1 cellular context compared by ENCODE assay signal in the genomic region with DNA sequence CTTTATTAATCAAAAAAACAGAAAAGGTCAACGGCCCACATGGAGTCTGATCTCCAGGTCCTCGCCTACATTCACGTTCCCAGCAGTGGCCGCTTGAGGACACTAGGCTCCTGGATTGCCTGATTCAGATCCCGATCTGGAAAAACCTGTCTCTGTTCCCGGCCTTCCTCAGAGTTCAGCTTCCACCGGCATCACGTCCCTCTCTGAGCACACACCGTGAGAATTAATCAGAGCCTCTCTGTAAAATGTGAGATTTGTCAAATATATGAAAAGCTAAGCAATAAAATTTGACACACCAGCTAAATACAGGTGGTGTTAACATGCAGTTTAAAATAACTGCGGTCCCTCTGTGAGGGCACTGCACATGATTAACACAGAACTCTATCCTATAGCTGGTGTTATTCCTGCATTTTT.
TF ChIP-seq lines count a peak whose summit lies in the region.

No MANE protein-coding gene starts in this region.

TF ChIP-seq in HepG2, 621 proteins besides CTCF, POLR2A, EP300 and RAD21 (continued from another document and continues in another):
- TF ChIP-seq, protein P1, sequence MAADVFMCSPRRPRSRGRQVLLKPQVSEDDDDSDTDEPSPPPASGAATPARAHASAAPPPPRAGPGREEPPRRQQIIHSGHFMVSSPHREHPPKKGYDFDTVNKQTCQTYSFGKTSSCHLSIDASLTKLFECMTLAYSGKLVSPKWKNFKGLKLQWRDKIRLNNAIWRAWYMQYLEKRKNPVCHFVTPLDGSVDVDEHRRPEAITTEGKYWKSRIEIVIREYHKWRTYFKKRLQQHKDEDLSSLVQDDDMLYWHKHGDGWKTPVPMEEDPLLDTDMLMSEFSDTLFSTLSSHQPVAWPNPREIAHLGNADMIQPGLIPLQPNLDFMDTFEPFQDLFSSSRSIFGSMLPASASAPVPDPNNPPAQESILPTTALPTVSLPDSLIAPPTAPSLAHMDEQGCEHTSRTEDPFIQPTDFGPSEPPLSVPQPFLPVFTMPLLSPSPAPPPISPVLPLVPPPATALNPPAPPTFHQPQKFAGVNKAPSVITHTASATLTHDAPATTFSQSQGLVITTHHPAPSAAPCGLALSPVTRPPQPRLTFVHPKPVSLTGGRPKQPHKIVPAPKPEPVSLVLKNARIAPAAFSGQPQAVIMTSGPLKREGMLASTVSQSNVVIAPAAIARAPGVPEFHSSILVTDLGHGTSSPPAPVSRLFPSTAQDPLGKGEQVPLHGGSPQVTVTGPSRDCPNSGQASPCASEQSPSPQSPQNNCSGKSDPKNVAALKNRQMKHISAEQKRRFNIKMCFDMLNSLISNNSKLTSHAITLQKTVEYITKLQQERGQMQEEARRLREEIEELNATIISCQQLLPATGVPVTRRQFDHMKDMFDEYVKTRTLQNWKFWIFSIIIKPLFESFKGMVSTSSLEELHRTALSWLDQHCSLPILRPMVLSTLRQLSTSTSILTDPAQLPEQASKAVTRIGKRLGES (CRISPR knock-in tag; IDR thresholded peaks at IDR 0.05; ENCODE audit: borderline replicate concordance): no peak
- TF ChIP-seq, protein P2, sequence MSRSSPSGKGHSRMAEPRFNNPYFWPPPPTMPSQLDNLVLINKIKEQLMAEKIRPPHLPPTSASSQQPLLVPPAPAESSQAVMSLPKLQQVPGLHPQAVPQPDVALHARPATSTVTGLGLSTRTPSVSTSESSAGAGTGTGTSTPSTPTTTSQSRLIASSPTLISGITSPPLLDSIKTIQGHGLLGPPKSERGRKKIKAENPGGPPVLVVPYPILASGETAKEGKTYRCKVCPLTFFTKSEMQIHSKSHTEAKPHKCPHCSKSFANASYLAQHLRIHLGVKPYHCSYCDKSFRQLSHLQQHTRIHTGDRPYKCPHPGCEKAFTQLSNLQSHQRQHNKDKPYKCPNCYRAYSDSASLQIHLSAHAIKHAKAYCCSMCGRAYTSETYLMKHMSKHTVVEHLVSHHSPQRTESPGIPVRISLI (CRISPR knock-in tag; IDR thresholded peaks at IDR 0.05; ENCODE audit: borderline replicate concordance): no peak
- TF ChIP-seq, protein P3, sequence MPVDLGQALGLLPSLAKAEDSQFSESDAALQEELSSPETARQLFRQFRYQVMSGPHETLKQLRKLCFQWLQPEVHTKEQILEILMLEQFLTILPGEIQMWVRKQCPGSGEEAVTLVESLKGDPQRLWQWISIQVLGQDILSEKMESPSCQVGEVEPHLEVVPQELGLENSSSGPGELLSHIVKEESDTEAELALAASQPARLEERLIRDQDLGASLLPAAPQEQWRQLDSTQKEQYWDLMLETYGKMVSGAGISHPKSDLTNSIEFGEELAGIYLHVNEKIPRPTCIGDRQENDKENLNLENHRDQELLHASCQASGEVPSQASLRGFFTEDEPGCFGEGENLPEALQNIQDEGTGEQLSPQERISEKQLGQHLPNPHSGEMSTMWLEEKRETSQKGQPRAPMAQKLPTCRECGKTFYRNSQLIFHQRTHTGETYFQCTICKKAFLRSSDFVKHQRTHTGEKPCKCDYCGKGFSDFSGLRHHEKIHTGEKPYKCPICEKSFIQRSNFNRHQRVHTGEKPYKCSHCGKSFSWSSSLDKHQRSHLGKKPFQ (CRISPR knock-in tag; IDR thresholded peaks at IDR 0.05; ENCODE audit: insufficient replicate concordance): no peak
- TF ChIP-seq, protein P4, sequence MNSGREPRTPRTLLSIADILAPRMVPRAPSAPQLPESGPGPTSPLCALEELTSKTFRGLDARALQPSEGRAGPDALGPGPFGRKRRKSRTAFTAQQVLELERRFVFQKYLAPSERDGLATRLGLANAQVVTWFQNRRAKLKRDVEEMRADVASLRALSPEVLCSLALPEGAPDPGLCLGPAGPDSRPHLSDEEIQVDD (CRISPR knock-in tag; IDR thresholded peaks at IDR 0.05; ENCODE audit: borderline replicate concordance): no peak
- TF ChIP-seq, protein P5, sequence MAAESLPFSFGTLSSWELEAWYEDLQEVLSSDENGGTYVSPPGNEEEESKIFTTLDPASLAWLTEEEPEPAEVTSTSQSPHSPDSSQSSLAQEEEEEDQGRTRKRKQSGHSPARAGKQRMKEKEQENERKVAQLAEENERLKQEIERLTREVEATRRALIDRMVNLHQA (CRISPR knock-in tag; IDR thresholded peaks at IDR 0.05): no peak
- TF ChIP-seq NFE2L1 (CRISPR knock-in tag; IDR thresholded peaks at IDR 0.05; ENCODE audit: borderline replicate concordance) (no peak), SIN3A (IDR thresholded peaks at IDR 0.05; ENCODE audit: borderline replicate concordance, low read depth, low read length) (no peak), ZC3H13 (CRISPR knock-in tag; IDR thresholded peaks at IDR 0.05) (no peak), PHF5A (CRISPR knock-in tag; IDR thresholded peaks at IDR 0.05; ENCODE audit: low read depth, unreplicated experiment) (no peak), HNRNPL (IDR thresholded peaks at IDR 0.05; ENCODE audit: low read depth, low read length) (no peak), ZNF572 (CRISPR knock-in tag; IDR thresholded peaks at IDR 0.05) (no peak), RNF2 (conservative IDR thresholded peaks at IDR 0.05; ENCODE audit: low read depth) (no peak), ZNF652 (CRISPR knock-in tag; IDR thresholded peaks at IDR 0.05; ENCODE audit: borderline replicate concordance, low read depth) (no peak; the same call in 1 of the 2 replicates), ZNF850 (CRISPR knock-in tag; conservative IDR thresholded peaks at IDR 0.05) (no peak), ZNF382 (CRISPR knock-in tag; IDR thresholded peaks at IDR 0.05; ENCODE audit: borderline replicate concordance) (no peak), SALL1 (CRISPR knock-in tag; IDR thresholded peaks at IDR 0.05) (peak; percentile 78), DR1 (CRISPR knock-in tag; IDR thresholded peaks at IDR 0.05) (no peak), SNRNP70 (IDR thresholded peaks at IDR 0.05; ENCODE audit: low read depth, low read length) (no peak), CREB1 (IDR thresholded peaks at IDR 0.05) (no peak), CREB1 (CRISPR knock-in tag; IDR thresholded peaks at IDR 0.05) (peak; percentile 42; the same call in 1 of the 2 replicates), SETDB1 (CRISPR knock-in tag; IDR thresholded peaks at IDR 0.05; ENCODE audit: borderline replicate concordance) (no peak), SOX13 (IDR thresholded peaks at IDR 0.05) (no peak), SOX13 (CRISPR knock-in tag; conservative IDR thresholded peaks at IDR 0.05 in 1 of 2, IDR thresholded peaks at IDR 0.05 in 1 of 2) (peak in 1 of 2 experiments; percentile 53; a peak in 2 of 4 replicates), ZMYM2 (CRISPR knock-in tag; IDR thresholded peaks at IDR 0.05) (no peak), ZNF263 (CRISPR knock-in tag; IDR thresholded peaks at IDR 0.05) (peak; percentile 24; the same call in 1 of the 2 replicates), CBFB (CRISPR knock-in tag; IDR thresholded peaks at IDR 0.05) (peak; percentile 59; the same call in 1 of the 2 replicates), ATF7-NPFF (CRISPR knock-in tag; IDR thresholded peaks at IDR 0.05; ENCODE audit: low read depth) (no peak), ZNF746 (CRISPR knock-in tag; IDR thresholded peaks at IDR 0.05) (no peak), HOXA3 (CRISPR knock-in tag; IDR thresholded peaks at IDR 0.05) (peak; percentile 56; the same call in 1 of the 2 replicates), ZNF878 (CRISPR knock-in tag; IDR thresholded peaks at IDR 0.05) (no peak), NCOA2 (CRISPR knock-in tag; IDR thresholded peaks at IDR 0.05) (no peak; the same call in 1 of the 2 replicates), MATR3 (CRISPR knock-in tag; IDR thresholded peaks at IDR 0.05) (no peak), ZNF839 (CRISPR knock-in tag; IDR thresholded peaks at IDR 0.05; ENCODE audit: borderline replicate concordance) (no peak), ZFX (CRISPR knock-in tag; IDR thresholded peaks at IDR 0.05; ENCODE audit: low read depth) (peak; percentile 31; the same call in 1 of the 2 replicates), TBX3 (IDR thresholded peaks at IDR 0.05; ENCODE audit: borderline replicate concordance) (no peak), NKX3-1 (CRISPR knock-in tag; IDR thresholded peaks at IDR 0.05) (no peak), JARID2 (CRISPR knock-in tag; IDR thresholded peaks at IDR 0.05; ENCODE audit: insufficient replicate concordance) (no peak), HOXA7 (CRISPR knock-in tag; IDR thresholded peaks at IDR 0.05) (no peak), FOXC1 (CRISPR knock-in tag; IDR thresholded peaks at IDR 0.05; ENCODE audit: borderline replicate concordance) (no peak), KMT2B (CRISPR knock-in tag; IDR thresholded peaks at IDR 0.05) (peak; percentile 71; the same call in 1 of the 2 replicates)
- TF ChIP-seq, protein P6, sequence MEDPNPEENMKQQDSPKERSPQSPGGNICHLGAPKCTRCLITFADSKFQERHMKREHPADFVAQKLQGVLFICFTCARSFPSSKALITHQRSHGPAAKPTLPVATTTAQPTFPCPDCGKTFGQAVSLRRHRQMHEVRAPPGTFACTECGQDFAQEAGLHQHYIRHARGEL (CRISPR knock-in tag; IDR thresholded peaks at IDR 0.05): no peak
- TF ChIP-seq, protein P7, sequence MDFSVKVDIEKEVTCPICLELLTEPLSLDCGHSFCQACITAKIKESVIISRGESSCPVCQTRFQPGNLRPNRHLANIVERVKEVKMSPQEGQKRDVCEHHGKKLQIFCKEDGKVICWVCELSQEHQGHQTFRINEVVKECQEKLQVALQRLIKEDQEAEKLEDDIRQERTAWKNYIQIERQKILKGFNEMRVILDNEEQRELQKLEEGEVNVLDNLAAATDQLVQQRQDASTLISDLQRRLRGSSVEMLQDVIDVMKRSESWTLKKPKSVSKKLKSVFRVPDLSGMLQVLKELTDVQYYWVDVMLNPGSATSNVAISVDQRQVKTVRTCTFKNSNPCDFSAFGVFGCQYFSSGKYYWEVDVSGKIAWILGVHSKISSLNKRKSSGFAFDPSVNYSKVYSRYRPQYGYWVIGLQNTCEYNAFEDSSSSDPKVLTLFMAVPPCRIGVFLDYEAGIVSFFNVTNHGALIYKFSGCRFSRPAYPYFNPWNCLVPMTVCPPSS (IDR thresholded peaks at IDR 0.05): no peak
- TF ChIP-seq, protein P8, sequence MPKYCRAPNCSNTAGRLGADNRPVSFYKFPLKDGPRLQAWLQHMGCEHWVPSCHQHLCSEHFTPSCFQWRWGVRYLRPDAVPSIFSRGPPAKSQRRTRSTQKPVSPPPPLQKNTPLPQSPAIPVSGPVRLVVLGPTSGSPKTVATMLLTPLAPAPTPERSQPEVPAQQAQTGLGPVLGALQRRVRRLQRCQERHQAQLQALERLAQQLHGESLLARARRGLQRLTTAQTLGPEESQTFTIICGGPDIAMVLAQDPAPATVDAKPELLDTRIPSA (CRISPR knock-in tag; IDR thresholded peaks at IDR 0.05; ENCODE audit: borderline replicate concordance): no peak
- TF ChIP-seq, protein P9, sequence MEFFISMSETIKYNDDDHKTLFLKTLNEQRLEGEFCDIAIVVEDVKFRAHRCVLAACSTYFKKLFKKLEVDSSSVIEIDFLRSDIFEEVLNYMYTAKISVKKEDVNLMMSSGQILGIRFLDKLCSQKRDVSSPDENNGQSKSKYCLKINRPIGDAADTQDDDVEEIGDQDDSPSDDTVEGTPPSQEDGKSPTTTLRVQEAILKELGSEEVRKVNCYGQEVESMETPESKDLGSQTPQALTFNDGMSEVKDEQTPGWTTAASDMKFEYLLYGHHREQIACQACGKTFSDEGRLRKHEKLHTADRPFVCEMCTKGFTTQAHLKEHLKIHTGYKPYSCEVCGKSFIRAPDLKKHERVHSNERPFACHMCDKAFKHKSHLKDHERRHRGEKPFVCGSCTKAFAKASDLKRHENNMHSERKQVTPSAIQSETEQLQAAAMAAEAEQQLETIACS (CRISPR knock-in tag; IDR thresholded peaks at IDR 0.05): no peak
- TF ChIP-seq, protein P10, sequence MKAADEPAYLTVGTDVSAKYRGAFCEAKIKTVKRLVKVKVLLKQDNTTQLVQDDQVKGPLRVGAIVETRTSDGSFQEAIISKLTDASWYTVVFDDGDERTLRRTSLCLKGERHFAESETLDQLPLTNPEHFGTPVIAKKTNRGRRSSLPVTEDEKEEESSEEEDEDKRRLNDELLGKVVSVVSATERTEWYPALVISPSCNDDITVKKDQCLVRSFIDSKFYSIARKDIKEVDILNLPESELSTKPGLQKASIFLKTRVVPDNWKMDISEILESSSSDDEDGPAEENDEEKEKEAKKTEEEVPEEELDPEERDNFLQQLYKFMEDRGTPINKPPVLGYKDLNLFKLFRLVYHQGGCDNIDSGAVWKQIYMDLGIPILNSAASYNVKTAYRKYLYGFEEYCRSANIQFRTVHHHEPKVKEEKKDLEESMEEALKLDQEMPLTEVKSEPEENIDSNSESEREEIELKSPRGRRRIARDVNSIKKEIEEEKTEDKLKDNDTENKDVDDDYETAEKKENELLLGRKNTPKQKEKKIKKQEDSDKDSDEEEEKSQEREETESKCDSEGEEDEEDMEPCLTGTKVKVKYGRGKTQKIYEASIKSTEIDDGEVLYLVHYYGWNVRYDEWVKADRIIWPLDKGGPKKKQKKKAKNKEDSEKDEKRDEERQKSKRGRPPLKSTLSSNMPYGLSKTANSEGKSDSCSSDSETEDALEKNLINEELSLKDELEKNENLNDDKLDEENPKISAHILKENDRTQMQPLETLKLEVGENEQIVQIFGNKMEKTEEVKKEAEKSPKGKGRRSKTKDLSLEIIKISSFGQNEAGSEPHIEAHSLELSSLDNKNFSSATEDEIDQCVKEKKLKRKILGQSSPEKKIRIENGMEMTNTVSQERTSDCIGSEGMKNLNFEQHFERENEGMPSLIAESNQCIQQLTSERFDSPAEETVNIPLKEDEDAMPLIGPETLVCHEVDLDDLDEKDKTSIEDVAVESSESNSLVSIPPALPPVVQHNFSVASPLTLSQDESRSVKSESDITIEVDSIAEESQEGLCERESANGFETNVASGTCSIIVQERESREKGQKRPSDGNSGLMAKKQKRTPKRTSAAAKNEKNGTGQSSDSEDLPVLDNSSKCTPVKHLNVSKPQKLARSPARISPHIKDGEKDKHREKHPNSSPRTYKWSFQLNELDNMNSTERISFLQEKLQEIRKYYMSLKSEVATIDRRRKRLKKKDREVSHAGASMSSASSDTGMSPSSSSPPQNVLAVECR (CRISPR knock-in tag; IDR thresholded peaks at IDR 0.05; ENCODE audit: borderline replicate concordance): no peak; the same call in 1 of the 2 replicates
- TF ChIP-seq, protein P11, sequence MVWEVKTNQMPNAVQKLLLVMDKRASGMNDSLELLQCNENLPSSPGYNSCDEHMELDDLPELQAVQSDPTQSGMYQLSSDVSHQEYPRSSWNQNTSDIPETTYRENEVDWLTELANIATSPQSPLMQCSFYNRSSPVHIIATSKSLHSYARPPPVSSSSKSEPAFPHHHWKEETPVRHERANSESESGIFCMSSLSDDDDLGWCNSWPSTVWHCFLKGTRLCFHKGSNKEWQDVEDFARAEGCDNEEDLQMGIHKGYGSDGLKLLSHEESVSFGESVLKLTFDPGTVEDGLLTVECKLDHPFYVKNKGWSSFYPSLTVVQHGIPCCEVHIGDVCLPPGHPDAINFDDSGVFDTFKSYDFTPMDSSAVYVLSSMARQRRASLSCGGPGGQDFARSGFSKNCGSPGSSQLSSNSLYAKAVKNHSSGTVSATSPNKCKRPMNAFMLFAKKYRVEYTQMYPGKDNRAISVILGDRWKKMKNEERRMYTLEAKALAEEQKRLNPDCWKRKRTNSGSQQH (CRISPR knock-in tag; IDR thresholded peaks at IDR 0.05; ENCODE audit: low read depth): no peak
